In the genomic region with DNA sequence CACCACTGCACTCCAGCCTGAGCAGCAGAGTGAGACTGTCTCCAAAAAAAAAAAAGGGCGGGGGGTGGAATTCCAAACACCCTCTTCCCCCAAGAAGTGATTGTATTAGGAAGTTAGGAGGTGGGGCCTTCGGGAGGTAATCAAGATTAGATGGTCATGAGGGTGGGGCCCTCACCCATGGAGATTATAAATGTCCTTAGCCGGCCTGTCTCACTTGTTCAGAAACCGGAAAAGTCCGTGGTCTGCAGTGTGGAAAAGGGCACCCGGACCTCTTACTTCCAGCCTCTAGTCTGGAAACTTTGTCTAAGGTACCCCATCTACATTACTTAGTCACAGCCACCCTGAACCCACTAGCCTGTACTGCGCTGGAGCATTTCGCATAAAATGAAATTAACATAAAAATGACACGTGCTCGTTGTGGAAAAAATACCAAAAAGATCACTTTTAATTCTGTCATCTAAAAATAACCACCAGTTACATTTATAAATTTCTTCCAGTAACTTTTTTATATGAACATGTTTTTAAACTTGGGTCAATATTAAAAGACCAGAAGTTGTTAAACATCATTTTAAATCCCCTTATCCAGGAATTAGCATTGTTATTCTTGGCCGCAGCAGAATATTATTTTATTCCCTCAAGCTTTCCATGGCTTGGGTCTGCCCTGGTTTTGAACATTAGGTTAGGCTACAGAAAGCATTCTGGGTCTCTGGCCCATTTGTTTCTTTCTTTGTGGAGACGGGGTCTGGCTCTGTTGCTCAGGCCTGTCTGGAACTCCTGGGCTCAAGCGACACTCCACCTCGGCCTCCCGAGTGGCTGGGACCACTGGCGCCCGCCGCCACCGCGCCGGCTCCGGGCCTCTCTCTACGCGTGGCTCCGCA, we compare ENCODE assay signal across 8 cellular contexts. TPM values are rescaled to one million over a fixed set of nuclear protein-coding genes. Genes with fewer than 3 reads are reported as not detected.
DNase-seq lines count a peak whose midpoint lies in the region; TF ChIP-seq lines count a peak whose summit lies in the region.

No MANE protein-coding gene starts in this region.

- intact Hi-C loops in OCI-LY7 (cut with micrococcal nuclease; ENCODE audit: unreplicated experiment) (loop anchor here (1.0 to 10.0 kb wide), 4 partner anchors 8 to 1495 kb away; a partner anchor contains a TSS), vagina (cut with DNase I) (no loop called here)

- peak overlapping the region; percentile 8; the same call in 1 of the 2 replicates for H2AFZ ChIP-seq in OCI-LY7 (ENCODE audit: low read length)

- BruUV-seq in OCI-LY7 (replicated peaks; lab: Mats Ljungman, UMichigan), result TSS peak; percentile 91

- peak overlapping the region; percentile 94 for H3K4me2 ChIP-seq in OCI-LY7 (ENCODE audit: low read length)

- TF ChIP-seq CTCF in OCI-LY7 (conservative IDR thresholded peaks at IDR 0.05; ENCODE audit: low read length), result no peak; the same call in 1 of the 2 replicates
- no peak for TF ChIP-seq CTCF in vagina (IDR thresholded peaks at IDR 0.05)
- no peak for TF ChIP-seq CTCF in GM10266 (IDR thresholded peaks at IDR 0.05; ENCODE audit: control insufficient read depth, insufficient read depth, low read depth, missing control alignments)

- in situ Hi-C loops in G401 (cut with HindIII; ENCODE audit: low sequenced_read_pairs), result no loop called here

- H3K4me1 ChIP-seq in OCI-LY7 (ENCODE audit: insufficient read depth, low read length, poor library complexity, severe bottlenecking), result peaks cover 44% of the 10 kb centered on the region
- H3K4me1 ChIP-seq in mesodermal cell (ENCODE audit: control insufficient read depth, insufficient read depth, low read length, poor library complexity, severe bottlenecking), result peaks cover 4% of the 10 kb centered on the region
- H3K4me1 ChIP-seq in vagina, result peaks cover 23% of the 10 kb centered on the region

- peaks cover 33% of the 10 kb centered on the region for H4K20me1 ChIP-seq in OCI-LY7 (ENCODE audit: insufficient read depth, low read length)

- CTCF ChIA-PET in OCI-LY7 (lab: Charles Lee; ENCODE audit: unreplicated experiment), result no interaction called here

- DNase-seq in G401 (ENCODE audit: low spot score), result peak; percentile 13
- peak; percentile 36 for DNase-seq in OCI-LY7 (ENCODE audit: low spot score)
- peak in 2 of 61 donors; percentile 49 to 56 for DNase-seq in caudate nucleus (lab: John Stamatoyannopoulos, UW)
- DNase-seq in vagina (ENCODE audit: extremely low spot score in 2 of 2), result no peak
- no peak for DNase-seq in GM10266 (ENCODE audit: extremely low spot score)
- DNase-seq in globus pallidus (ENCODE audit: low spot score), result no peak
- no peak for DNase-seq in ecto neural progenitor cell (ENCODE audit: low spot score)

- WGBS in mesodermal cell (ENCODE audit: insufficient coverage in 2 of 2), 2 experiments, result 28 to 54% methylated on average over 12 to 20 of the region's 25 CpGs

- H3K79me2 ChIP-seq in OCI-LY7 (ENCODE audit: insufficient read depth, low read depth, low read length), result peaks cover 52% of the 10 kb centered on the region

- no peak for TF ChIP-seq POLR2A in vagina (IDR thresholded peaks at IDR 0.05)

- POLR2A ChIA-PET in OCI-LY7 (lab: Charles Lee), result interaction anchor here (0.7 to 0.9 kb wide), 2 partner anchors 40 to 578 kb away, joined by 4 to 5 read pairs; no protein-coding TSS in a partner anchor

- no peaks in the 10 kb centered on the region for H3K9me2 ChIP-seq in OCI-LY7 (ENCODE audit: insufficient read depth, low read length)

- no peaks in the 10 kb centered on the region for H3K27me3 ChIP-seq in vagina

- peak overlapping the region; percentile 92 for H3K27ac ChIP-seq in OCI-LY7 (ENCODE audit: low read depth, low read length, poor library complexity, severe bottlenecking)
- H3K27ac ChIP-seq in caudate nucleus (ENCODE audit: low read depth, low read length), result peak overlapping the region; percentile 99
- peak overlapping the region; percentile 99 for H3K27ac ChIP-seq in mesodermal cell (ENCODE audit: low read depth, low read length, severe bottlenecking)
- H3K27ac ChIP-seq in vagina, result peak overlapping the region; percentile 98

- H3K4me3 ChIP-seq in OCI-LY7 (ENCODE audit: low read depth, low read length, poor library complexity, severe bottlenecking) (peak overlapping the region; percentile 86), mesodermal cell (ENCODE audit: extremely low read depth, insufficient read depth, low read length, poor library complexity, severe bottlenecking) (peak overlapping the region; percentile 83), vagina (peak overlapping the region; percentile 69 to 76)

- H3K36me3 ChIP-seq in OCI-LY7 (ENCODE audit: insufficient read depth, low read length), result peaks cover 45% of the 10 kb centered on the region
- peaks cover 16% of the 10 kb centered on the region for H3K36me3 ChIP-seq in mesodermal cell (ENCODE audit: control insufficient read depth, insufficient read depth, low read length)
- no peaks in the 10 kb centered on the region for H3K36me3 ChIP-seq in vagina

- H3K9me3 ChIP-seq in OCI-LY7 (ENCODE audit: low read length) (no peaks in the 10 kb centered on the region), mesodermal cell (ENCODE audit: control insufficient read depth, low read length) (no peaks in the 10 kb centered on the region), vagina (no peaks in the 10 kb centered on the region)

RNA-seq across cellular contexts. Expression of a gene that starts 1.1 kb away (rescaled TPM):
- total RNA-seq in G401 (2014; rRNA removed; shearing (Covaris generic)), result 547 and 653 TPM in 2 replicates
- 229 and 299 TPM in 2 replicates for total RNA-seq in OCI-LY7 (2014; rRNA removed; shearing (Covaris generic))
- total RNA-seq in OCI-LY7 (2022) (285 and 305 TPM in 2 replicates), vagina (14.7 TPM)
- 278 TPM for polyA plus RNA-seq in mesodermal cell (2013, experiment 1 of 2)
- polyA plus RNA-seq in mesodermal cell (2013, experiment 2 of 2), result 296 TPM

RNA-seq across cellular contexts. Expression of a gene that starts 8.5 kb away (rescaled TPM):
- total RNA-seq in G401 (2014; rRNA removed; shearing (Covaris generic)), result 16.9 and 38.8 TPM in 2 replicates
- total RNA-seq in OCI-LY7 (2014; rRNA removed; shearing (Covaris generic)), result 76.1 and 77.6 TPM in 2 replicates
- 85.5 and 108 TPM in 2 replicates for total RNA-seq in OCI-LY7 (2022)
- 34.5 TPM for polyA plus RNA-seq in mesodermal cell (2013, experiment 1 of 2)
- 35.6 TPM for polyA plus RNA-seq in mesodermal cell (2013, experiment 2 of 2)
- 51.1 TPM for total RNA-seq in vagina

Comparison
In these comparisons a context has a peak if more than half of its experiments do, and no peak if none do; other contexts are left out.
1. DNase-seq: peak in G401 (single experiment) and OCI-LY7 (single experiment); none in vagina (0 of 2), GM10266 (single experiment), globus pallidus (single experiment) and ecto neural progenitor cell (single experiment).
2. RNA of a gene that starts 1.1 kb away (total RNA-seq): 547 to 653 TPM in G401 and 229 to 305 TPM in OCI-LY7; 14.7 TPM in vagina (single experiment); every median in the first group is over 10 times any median in the second.
3. Peak in every context shown above with its lines, with median percentiles within 50 percentile points of each other: H3K27ac ChIP-seq and H3K4me3 ChIP-seq.